In genomic region chr5:55885359-55885758, GRCh38 we compare ENCODE assay signal across 2 cellular contexts.
TF ChIP-seq lines count a peak whose summit lies in the region.

No MANE protein-coding gene starts in this region.

TF ChIP-seq in HepG2, 621 proteins besides CTCF, POLR2A, EP300 and RAD21:
- TF ChIP-seq ARID5B (CRISPR knock-in tag; IDR thresholded peaks at IDR 0.05) = no peak
- TF ChIP-seq, protein P1, sequence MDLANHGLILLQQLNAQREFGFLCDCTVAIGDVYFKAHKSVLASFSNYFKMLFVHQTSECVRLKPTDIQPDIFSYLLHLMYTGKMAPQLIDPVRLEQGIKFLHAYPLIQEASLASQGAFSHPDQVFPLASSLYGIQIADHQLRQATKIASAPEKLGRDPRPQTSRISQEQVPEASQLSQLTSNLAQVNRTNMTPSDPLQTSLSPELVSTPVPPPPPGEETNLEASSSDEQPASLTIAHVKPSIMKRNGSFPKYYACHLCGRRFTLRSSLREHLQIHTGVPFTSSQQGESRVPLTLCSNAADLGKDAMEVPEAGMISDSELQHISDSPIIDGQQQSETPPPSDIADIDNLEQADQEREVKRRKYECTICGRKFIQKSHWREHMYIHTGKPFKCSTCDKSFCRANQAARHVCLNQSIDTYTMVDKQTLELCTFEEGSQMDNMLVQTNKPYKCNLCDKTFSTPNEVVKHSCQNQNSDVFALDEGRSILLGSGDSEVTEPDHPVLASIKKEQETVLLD (CRISPR knock-in tag; IDR thresholded peaks at IDR 0.05; ENCODE audit: low read depth) = no peak
- TF ChIP-seq STAT5B (CRISPR knock-in tag; IDR thresholded peaks at IDR 0.05) = no peak
- TF ChIP-seq, protein P2, sequence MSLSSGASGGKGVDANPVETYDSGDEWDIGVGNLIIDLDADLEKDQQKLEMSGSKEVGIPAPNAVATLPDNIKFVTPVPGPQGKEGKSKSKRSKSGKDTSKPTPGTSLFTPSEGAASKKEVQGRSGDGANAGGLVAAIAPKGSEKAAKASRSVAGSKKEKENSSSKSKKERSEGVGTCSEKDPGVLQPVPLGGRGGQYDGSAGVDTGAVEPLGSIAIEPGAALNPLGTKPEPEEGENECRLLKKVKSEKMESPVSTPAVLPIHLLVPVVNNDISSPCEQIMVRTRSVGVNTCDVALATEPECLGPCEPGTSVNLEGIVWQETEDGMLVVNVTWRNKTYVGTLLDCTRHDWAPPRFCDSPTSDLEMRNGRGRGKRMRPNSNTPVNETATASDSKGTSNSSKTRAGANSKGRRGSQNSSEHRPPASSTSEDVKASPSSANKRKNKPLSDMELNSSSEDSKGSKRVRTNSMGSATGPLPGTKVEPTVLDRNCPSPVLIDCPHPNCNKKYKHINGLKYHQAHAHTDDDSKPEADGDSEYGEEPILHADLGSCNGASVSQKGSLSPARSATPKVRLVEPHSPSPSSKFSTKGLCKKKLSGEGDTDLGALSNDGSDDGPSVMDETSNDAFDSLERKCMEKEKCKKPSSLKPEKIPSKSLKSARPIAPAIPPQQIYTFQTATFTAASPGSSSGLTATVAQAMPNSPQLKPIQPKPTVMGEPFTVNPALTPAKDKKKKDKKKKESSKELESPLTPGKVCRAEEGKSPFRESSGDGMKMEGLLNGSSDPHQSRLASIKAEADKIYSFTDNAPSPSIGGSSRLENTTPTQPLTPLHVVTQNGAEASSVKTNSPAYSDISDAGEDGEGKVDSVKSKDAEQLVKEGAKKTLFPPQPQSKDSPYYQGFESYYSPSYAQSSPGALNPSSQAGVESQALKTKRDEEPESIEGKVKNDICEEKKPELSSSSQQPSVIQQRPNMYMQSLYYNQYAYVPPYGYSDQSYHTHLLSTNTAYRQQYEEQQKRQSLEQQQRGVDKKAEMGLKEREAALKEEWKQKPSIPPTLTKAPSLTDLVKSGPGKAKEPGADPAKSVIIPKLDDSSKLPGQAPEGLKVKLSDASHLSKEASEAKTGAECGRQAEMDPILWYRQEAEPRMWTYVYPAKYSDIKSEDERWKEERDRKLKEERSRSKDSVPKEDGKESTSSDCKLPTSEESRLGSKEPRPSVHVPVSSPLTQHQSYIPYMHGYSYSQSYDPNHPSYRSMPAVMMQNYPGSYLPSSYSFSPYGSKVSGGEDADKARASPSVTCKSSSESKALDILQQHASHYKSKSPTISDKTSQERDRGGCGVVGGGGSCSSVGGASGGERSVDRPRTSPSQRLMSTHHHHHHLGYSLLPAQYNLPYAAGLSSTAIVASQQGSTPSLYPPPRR (CRISPR knock-in tag; IDR thresholded peaks at IDR 0.05; ENCODE audit: borderline replicate concordance) = no peak
- TF ChIP-seq RFX5 (IDR thresholded peaks at IDR 0.05; ENCODE audit: low read depth, low read length) = no peak
- no peak for TF ChIP-seq MEIS2 (CRISPR knock-in tag; IDR thresholded peaks at IDR 0.05)
- no peak for TF ChIP-seq TOPORS (CRISPR knock-in tag; IDR thresholded peaks at IDR 0.05)
- no peak for TF ChIP-seq TEAD3 (CRISPR knock-in tag; optimal IDR thresholded peaks at IDR 0.05; ENCODE audit: borderline replicate concordance)
- no peak for TF ChIP-seq HOXA3 (CRISPR knock-in tag; IDR thresholded peaks at IDR 0.05)
- TF ChIP-seq ZFP1 (CRISPR knock-in tag; IDR thresholded peaks at IDR 0.05) = no peak
- TF ChIP-seq, protein P3, sequence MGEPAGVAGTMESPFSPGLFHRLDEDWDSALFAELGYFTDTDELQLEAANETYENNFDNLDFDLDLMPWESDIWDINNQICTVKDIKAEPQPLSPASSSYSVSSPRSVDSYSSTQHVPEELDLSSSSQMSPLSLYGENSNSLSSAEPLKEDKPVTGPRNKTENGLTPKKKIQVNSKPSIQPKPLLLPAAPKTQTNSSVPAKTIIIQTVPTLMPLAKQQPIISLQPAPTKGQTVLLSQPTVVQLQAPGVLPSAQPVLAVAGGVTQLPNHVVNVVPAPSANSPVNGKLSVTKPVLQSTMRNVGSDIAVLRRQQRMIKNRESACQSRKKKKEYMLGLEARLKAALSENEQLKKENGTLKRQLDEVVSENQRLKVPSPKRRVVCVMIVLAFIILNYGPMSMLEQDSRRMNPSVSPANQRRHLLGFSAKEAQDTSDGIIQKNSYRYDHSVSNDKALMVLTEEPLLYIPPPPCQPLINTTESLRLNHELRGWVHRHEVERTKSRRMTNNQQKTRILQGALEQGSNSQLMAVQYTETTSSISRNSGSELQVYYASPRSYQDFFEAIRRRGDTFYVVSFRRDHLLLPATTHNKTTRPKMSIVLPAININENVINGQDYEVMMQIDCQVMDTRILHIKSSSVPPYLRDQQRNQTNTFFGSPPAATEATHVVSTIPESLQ (CRISPR knock-in tag; conservative IDR thresholded peaks at IDR 0.05) = no peak
- TF ChIP-seq ZNF17 (CRISPR knock-in tag; IDR thresholded peaks at IDR 0.05) = no peak
- TF ChIP-seq NR2F2 (IDR thresholded peaks at IDR 0.05; ENCODE audit: borderline replicate concordance, low read depth) = no peak
- no peak for TF ChIP-seq YEATS2 (CRISPR knock-in tag; IDR thresholded peaks at IDR 0.05; ENCODE audit: borderline replicate concordance)
- TF ChIP-seq NFIC (IDR thresholded peaks at IDR 0.05; ENCODE audit: low read length) = no peak
- TF ChIP-seq KLF15 (CRISPR knock-in tag; IDR thresholded peaks at IDR 0.05; ENCODE audit: borderline replicate concordance) = no peak

TF ChIP-seq in H1, 55 proteins besides CTCF, POLR2A, EP300 and RAD21:
- TF ChIP-seq SIRT6 (IDR thresholded peaks at IDR 0.05; ENCODE audit: low read length) = no peak
- TF ChIP-seq, protein P4, sequence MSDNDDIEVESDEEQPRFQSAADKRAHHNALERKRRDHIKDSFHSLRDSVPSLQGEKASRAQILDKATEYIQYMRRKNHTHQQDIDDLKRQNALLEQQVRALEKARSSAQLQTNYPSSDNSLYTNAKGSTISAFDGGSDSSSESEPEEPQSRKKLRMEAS (IDR thresholded peaks at IDR 0.05) = no peak
